ENCODE assay signal across 15 cellular contexts in genomic region chr6:34360556-34360955, GRCh38. TPM values are rescaled to one million over a fixed set of nuclear protein-coding genes. Genes with fewer than 3 reads are reported as not detected.
DNase-seq lines count a peak whose midpoint lies in the region; ATAC-seq, FAIRE-seq and TF ChIP-seq lines count a peak whose summit lies in the region.
"Had no signal": no experiment of that assay in that cellular context is flagged by ENCODE, and none has a peak within 500 bp of the region (broad histone marks: within the 10 kb centered on the region; RNA-seq: fewer than 3 reads in every experiment).

No MANE protein-coding gene starts in this region.

- WGBS in GM23248 (ENCODE audit: low coverage in 1 of 2, low lambda C conversion rate in 2 of 2, missing lambda C conversion rate in 2 of 2), 2 experiments: 80 to 82% methylated on average over 2 of the region's 2 CpGs
- WGBS in smooth muscle cell (ENCODE audit: low lambda C conversion rate): 28% methylated on average over 2 of the region's 2 CpGs
- 93 to 100% methylated on average over 2 of the region's 2 CpGs for WGBS in pancreas, 2 donors

- H3K36me3 Mint-ChIP-seq in activated T-helper 2 cell treated with anti-CD3 and anti-CD28 coated beads, Interferon-gamma antibody, Interleukin-2, Interleukin-4, amounts not matched to agents 10 μg/mL and 5 μg/mL and 100 μg/mL, durations not matched to agents 14 hours and 24 hours and 36 hours (ENCODE audit: low read depth): no peaks in the 10 kb centered on the region
- peaks cover 15% of the 10 kb centered on the region for H3K36me3 Mint-ChIP-seq in nephron progenitor cell (ENCODE audit: low read depth)
- H3K36me3 Mint-ChIP-seq: activated CD4-positive, alpha-beta memory T cell treated with anti-CD3 and anti-CD28 coated beads for 36 hours had no signal

- no peak for FAIRE-seq in pancreas (lab: Jason Lieb, UNC)
- FAIRE-seq: kidney had no signal

- H3K27me3 ChIP-seq in GM23248 (replicated peaks; ENCODE audit: insufficient read depth) (no peaks in the 10 kb centered on the region), smooth muscle cell (ENCODE audit: low read depth) (no peaks in the 10 kb centered on the region), pancreas (no peaks in the 10 kb centered on the region)
- H3K27me3 ChIP-seq: upper lobe of left lung had no signal

- no peak for ATAC-seq in pancreas

- TF ChIP-seq CTCF in smooth muscle cell (IDR thresholded peaks at IDR 0.05; ENCODE audit: borderline replicate concordance, insufficient read depth, poor library complexity, severe bottlenecking) (no peak), nephron progenitor cell (IDR thresholded peaks at IDR 0.05) (no peak), pancreas (IDR thresholded peaks at IDR 0.05) (no peak)

- H3K79me2 ChIP-seq in GM23248 (ENCODE audit: insufficient read depth): peaks cover 98% of the 10 kb centered on the region
- H3K79me2 ChIP-seq in smooth muscle cell (ENCODE audit: low read depth): peaks cover 80% of the 10 kb centered on the region

- DNase-seq in GM23248 (peak; percentile 83), fibroblast of peridontal ligament (ENCODE audit: extremely low read depth) (peak; percentile 68), smooth muscle cell (lab: John Stamatoyannopoulos, UW; ENCODE audit: unreplicated experiment) (no peak), nephron progenitor cell (no peak), retina (no peak), pancreas (no peak), HT-29 (ENCODE audit: low spot score) (no peak)
- no peak for DNase-seq in activated T-helper 2 cell treated with anti-CD3 and anti-CD28 coated beads, Interferon-gamma antibody, Interleukin-2, Interleukin-4, amounts not matched to agents 10 μg/mL and 5 μg/mL and 100 μg/mL, durations not matched to agents 14 hours and 24 hours and 36 hours (ENCODE audit: low spot score)
- DNase-seq: activated CD4-positive, alpha-beta memory T cell treated with anti-CD3 and anti-CD28 coated beads for 36 hours; effector memory CD4-positive, alpha-beta T cell; kidney; NK-92 treated with Interleukin-12 subunit alpha and Interleukin-12 subunit beta, amount 100 ng/mL, for 24 hours; stimulated activated CD8-positive, alpha-beta memory T cell treated with anti-CD3 and anti-CD28 coated beads, Interleukin-4, amount 100 ng/mL, for 48 hours; upper lobe of left lung had no signal

- H3K4me2 ChIP-seq in GM23248 (ENCODE audit: unreplicated experiment) (no peak overlapping the region), smooth muscle cell (peak overlapping the region; percentile 46)

- no peak overlapping the region for H2AFZ ChIP-seq in GM23248
- no peak overlapping the region for H2AFZ ChIP-seq in smooth muscle cell (ENCODE audit: low read depth)

- peaks cover 7% of the 10 kb centered on the region; the same call in 1 of the 2 replicates for H3F3A ChIP-seq in GM23248 (ENCODE audit: insufficient read depth)
- H3F3A ChIP-seq in smooth muscle cell (ENCODE audit: low read depth): peaks cover 5% of the 10 kb centered on the region

- H3K9me3 ChIP-seq in GM23248 (ENCODE audit: low read depth) (no peaks in the 10 kb centered on the region), smooth muscle cell (replicated peaks; ENCODE audit: low read depth) (no peaks in the 10 kb centered on the region), pancreas (no peaks in the 10 kb centered on the region)
- H3K9me3 ChIP-seq: upper lobe of left lung had no signal

- H3K9ac ChIP-seq in GM23248 (no peak overlapping the region), smooth muscle cell (ENCODE audit: low read depth) (no peak overlapping the region)

- in situ Hi-C loops in GM23248 (cut with MboI): no loop called here

- H3K36me3 ChIP-seq in GM23248 (ENCODE audit: low read depth) (no peaks in the 10 kb centered on the region), smooth muscle cell (ENCODE audit: low read depth) (no peaks in the 10 kb centered on the region), pancreas (no peaks in the 10 kb centered on the region)
- H3K36me3 ChIP-seq: upper lobe of left lung had no signal

- no peaks in the 10 kb centered on the region for H3K27me3 Mint-ChIP-seq in activated T-helper 2 cell treated with anti-CD3 and anti-CD28 coated beads, Interferon-gamma antibody, Interleukin-2, Interleukin-4, amounts not matched to agents 10 μg/mL and 5 μg/mL and 100 μg/mL, durations not matched to agents 14 hours and 24 hours and 36 hours (ENCODE audit: low read depth)
- H3K27me3 Mint-ChIP-seq in nephron progenitor cell (ENCODE audit: low read depth, poor library complexity): peaks cover 3% of the 10 kb centered on the region
- H3K27me3 Mint-ChIP-seq: activated CD4-positive, alpha-beta memory T cell treated with anti-CD3 and anti-CD28 coated beads for 36 hours had no signal

- H3K4me3 ChIP-seq in GM23248: no peak overlapping the region
- no peak overlapping the region for H3K4me3 ChIP-seq in smooth muscle cell
- H3K4me3 ChIP-seq in pancreas: no peak overlapping the region
- H3K4me3 ChIP-seq: upper lobe of left lung had no signal

- peak overlapping the region; percentile 23 for H3K27ac Mint-ChIP-seq in activated T-helper 2 cell treated with anti-CD3 and anti-CD28 coated beads, Interferon-gamma antibody, Interleukin-2, Interleukin-4, amounts not matched to agents 10 μg/mL and 5 μg/mL and 100 μg/mL, durations not matched to agents 14 hours and 24 hours and 36 hours
- no peak overlapping the region for H3K27ac Mint-ChIP-seq in nephron progenitor cell
- H3K27ac Mint-ChIP-seq: activated CD4-positive, alpha-beta memory T cell treated with anti-CD3 and anti-CD28 coated beads for 36 hours had no signal

- no peak overlapping the region for H3K4me3 Mint-ChIP-seq in activated T-helper 2 cell treated with anti-CD3 and anti-CD28 coated beads, Interferon-gamma antibody, Interleukin-2, Interleukin-4, amounts not matched to agents 10 μg/mL and 5 μg/mL and 100 μg/mL, durations not matched to agents 14 hours and 24 hours and 36 hours (ENCODE audit: low read depth)
- no peak overlapping the region for H3K4me3 Mint-ChIP-seq in nephron progenitor cell
- H3K4me3 Mint-ChIP-seq: activated CD4-positive, alpha-beta memory T cell treated with anti-CD3 and anti-CD28 coated beads for 36 hours; brain had no signal

- intact Hi-C loops in activated T-helper 2 cell treated with anti-CD3 and anti-CD28 coated beads, Interferon-gamma antibody, Interleukin-2, Interleukin-4, amounts not matched to agents 10 μg/mL and 5 μg/mL and 100 μg/mL, durations not matched to agents 14 hours and 24 hours and 36 hours (cut with micrococcal nuclease): no loop called here
- intact Hi-C loops in pancreas (cut with DNase I): no loop called here

- H3K4me1 ChIP-seq in GM23248 (ENCODE audit: insufficient read depth) (peaks cover 32% of the 10 kb centered on the region), smooth muscle cell (ENCODE audit: low read depth) (peaks cover 5% of the 10 kb centered on the region), pancreas (peaks cover 8 to 13% (median 8%) of the 10 kb centered on the region in 3 donors)

- H4K20me1 ChIP-seq in GM23248 (ENCODE audit: insufficient read depth) (peaks cover 36% of the 10 kb centered on the region), smooth muscle cell (ENCODE audit: low read depth) (peaks cover 69% of the 10 kb centered on the region)

- H3K27ac ChIP-seq in GM23248 (peak overlapping the region; percentile 8; the same call in 1 of the 2 replicates), smooth muscle cell (ENCODE audit: low read depth) (peak overlapping the region; percentile 84), pancreas (no peak overlapping the region)
- H3K27ac ChIP-seq: upper lobe of left lung had no signal

- peaks cover 30% of the 10 kb centered on the region for H3K4me1 Mint-ChIP-seq in activated T-helper 2 cell treated with anti-CD3 and anti-CD28 coated beads, Interferon-gamma antibody, Interleukin-2, Interleukin-4, amounts not matched to agents 10 μg/mL and 5 μg/mL and 100 μg/mL, durations not matched to agents 14 hours and 24 hours and 36 hours (ENCODE audit: low read depth)
- H3K4me1 Mint-ChIP-seq in nephron progenitor cell: peaks cover 21% of the 10 kb centered on the region

- H3K9me2 ChIP-seq in GM23248 (ENCODE audit: insufficient read depth): no peaks in the 10 kb centered on the region

- no peaks in the 10 kb centered on the region for H3K9me3 Mint-ChIP-seq in activated T-helper 2 cell treated with anti-CD3 and anti-CD28 coated beads, Interferon-gamma antibody, Interleukin-2, Interleukin-4, amounts not matched to agents 10 μg/mL and 5 μg/mL and 100 μg/mL, durations not matched to agents 14 hours and 24 hours and 36 hours
- H3K9me3 Mint-ChIP-seq in nephron progenitor cell: no peaks in the 10 kb centered on the region
- H3K9me3 Mint-ChIP-seq: activated CD4-positive, alpha-beta memory T cell treated with anti-CD3 and anti-CD28 coated beads for 36 hours; brain had no signal

RNA-seq across cellular contexts. Expression of gene NUDT3, which starts 31.9 kb away (rescaled TPM):
- total RNA-seq in GM23248 (2014; rRNA removed; shearing (Covaris generic)): 11.5 and 13.8 TPM in 2 replicates
- polyA plus RNA-seq in GM23248 (2016; fragmentation: Nextera tagmentation; extraction: Ambion mirVana) (8.1 and 8.9 TPM in 2 replicates), smooth muscle cell (7.5 and 7.8 TPM in 2 replicates), pancreas (10 to 100 TPM in 1 of 2 donors, 1 to 10 TPM in 1; 7.1 to 12.0 TPM)
- 21.3 and 21.7 TPM in 2 replicates for total RNA-seq in activated T-helper 2 cell treated with anti-CD3 and anti-CD28 coated beads, Interferon-gamma antibody, Interleukin-2, Interleukin-4, amounts not matched to agents 10 μg/mL and 5 μg/mL and 100 μg/mL, durations not matched to agents 14 hours and 24 hours and 36 hours
- total RNA-seq in smooth muscle cell (12.9 and 15.2 TPM in 2 replicates), pancreas (10 to 100 TPM; 10.7 to 20.7 (median 16.0) TPM)
- total RNA-seq in HT-29 (2014; rRNA removed; shearing (Covaris generic)): 20.0 and 20.7 TPM in 2 replicates

Comparison
In these comparisons a context has a peak if more than half of its experiments do, and no peak if none do; other contexts are left out.
1. DNase-seq: peak in GM23248 (single experiment) and fibroblast of peridontal ligament (single experiment); none in activated T-helper 2 cell treated with anti-CD3 and anti-CD28 coated beads, Interferon-gamma antibody, Interleukin-2, Interleukin-4, amounts not matched to agents 10 μg/mL and 5 μg/mL and 100 μg/mL, durations not matched to agents 14 hours and 24 hours and 36 hours (single experiment), smooth muscle cell (single experiment), nephron progenitor cell (single experiment), retina (single experiment), pancreas (0 of 6) and HT-29 (single experiment).
2. H3K27ac ChIP-seq: peak in GM23248 (single experiment) and smooth muscle cell (single experiment); none in pancreas (0 of 4).